ENCODE assay signal across 8 cellular contexts in the genomic region with DNA sequence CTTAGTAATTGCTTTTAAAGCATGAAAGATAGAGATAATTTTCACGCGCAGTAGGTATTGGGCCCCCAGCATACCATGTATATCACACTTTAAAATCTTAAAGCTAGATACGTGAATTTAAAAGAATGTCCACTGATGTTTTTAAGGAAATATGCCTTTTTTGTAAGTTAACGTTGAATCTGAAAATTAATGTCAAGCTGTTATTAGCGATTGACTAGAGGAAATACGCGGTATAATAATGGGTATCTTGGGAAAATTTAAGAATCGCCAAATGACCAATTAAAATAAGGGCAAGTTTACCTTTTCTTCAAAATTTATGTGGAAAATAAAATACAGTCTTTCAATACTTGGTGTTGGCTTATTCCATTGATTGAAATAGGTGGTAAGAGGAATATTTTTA. TPM values are rescaled to one million over a fixed set of nuclear protein-coding genes. Genes with fewer than 3 reads are reported as not detected.
DNase-seq lines count a peak whose midpoint lies in the region; ATAC-seq and TF ChIP-seq lines count a peak whose summit lies in the region.

No MANE protein-coding gene starts in this region.

- H3K27me3 ChIP-seq in cardiac muscle cell = no peaks in the 10 kb centered on the region
- no peaks in the 10 kb centered on the region for H3K27me3 ChIP-seq in upper lobe of right lung

- WGBS in mesodermal cell (ENCODE audit: insufficient coverage in 2 of 2), 2 experiments = 100% methylated on average over 1 to 2 of the region's 8 CpGs

- H3K4me1 ChIP-seq in cardiac muscle cell (ENCODE audit: low read depth) (peaks cover 34% of the 10 kb centered on the region), mesodermal cell (ENCODE audit: control insufficient read depth, insufficient read depth, low read length, poor library complexity, severe bottlenecking) (peaks cover under 1% of the 10 kb centered on the region), upper lobe of right lung (peaks cover 56% of the 10 kb centered on the region)

- DNase-seq in cardiac muscle cell (ENCODE audit: low read depth in 1 of 2, low spot score in 1 of 2) (no peak), cardiac septum (ENCODE audit: low spot score) (no peak), MCF 10A (ENCODE audit: unreplicated experiment) (no peak), upper lobe of right lung (no peak), GF-D8 (lab: John Stamatoyannopoulos, UW) (no peak), omental fat pad (ENCODE audit: low spot score) (no peak), sciatic nerve (ENCODE audit: low spot score) (no peak)

- H3K4me1 Mint-ChIP-seq in MCF 10A (ENCODE audit: insufficient read depth, unreplicated experiment) = peaks cover 15% of the 10 kb centered on the region

- H3K9me3 ChIP-seq in cardiac muscle cell (ENCODE audit: low read depth) (no peaks in the 10 kb centered on the region), mesodermal cell (ENCODE audit: control insufficient read depth, low read length) (no peaks in the 10 kb centered on the region), upper lobe of right lung (no peaks in the 10 kb centered on the region)

- POLR2A ChIA-PET in MCF 10A (lab: Yijun Ruan, JAX) = interaction anchor here (0.6 to 19.2 kb wide), 9 partner anchors 8 to 80 kb away, joined by 3 to 1025 read pairs (median 52); partner anchors contain the start of gene CHD2

- CTCF ChIA-PET in MCF 10A (lab: Yijun Ruan, JAX) = interaction anchor here (0.7 to 1.4 kb wide), 3 partner anchors 14 to 74 kb away, joined by 3 to 5 read pairs (median 4); no protein-coding TSS in a partner anchor

- no TSS peak for BruUV-seq in MCF 10A (replicated peaks; lab: Mats Ljungman, UMichigan)

- H3K4me3 ChIP-seq in cardiac muscle cell (peak overlapping the region; percentile 85), mesodermal cell (ENCODE audit: extremely low read depth, insufficient read depth, low read length, poor library complexity, severe bottlenecking) (peak overlapping the region; percentile 6), upper lobe of right lung (peak overlapping the region; percentile 67)

- peaks cover 48% of the 10 kb centered on the region for H3K36me3 ChIP-seq in cardiac muscle cell
- peaks cover 49% of the 10 kb centered on the region for H3K36me3 ChIP-seq in mesodermal cell (ENCODE audit: control insufficient read depth, insufficient read depth, low read length)
- peaks cover 61% of the 10 kb centered on the region for H3K36me3 ChIP-seq in upper lobe of right lung

- ATAC-seq in upper lobe of right lung (no peak), omental fat pad (ENCODE audit: low FRiP score) (no peak), sciatic nerve (no peak)

- H3K27me3 Mint-ChIP-seq in MCF 10A (ENCODE audit: insufficient read depth, unreplicated experiment) = no peaks in the 10 kb centered on the region

- no peak for TF ChIP-seq CTCF in cardiac muscle cell (IDR thresholded peaks at IDR 0.05; ENCODE audit: low read depth, low read length)
- no peak for TF ChIP-seq CTCF in MCF 10A (IDR thresholded peaks at IDR 0.05; ENCODE audit: unreplicated experiment)
- no peak for TF ChIP-seq CTCF in upper lobe of right lung (IDR thresholded peaks at IDR 0.05)
- no peak for TF ChIP-seq CTCF in omental fat pad (IDR thresholded peaks at IDR 0.05)

- no peak overlapping the region for H3K27ac ChIP-seq in cardiac muscle cell
- peak overlapping the region; percentile 3 for H3K27ac ChIP-seq in mesodermal cell (ENCODE audit: low read depth, low read length, severe bottlenecking)
- peak overlapping the region; percentile 99 for H3K27ac ChIP-seq in upper lobe of right lung

- peak overlapping the region; percentile 98 for H3K27ac Mint-ChIP-seq in MCF 10A (ENCODE audit: low read depth, unreplicated experiment)

- H3K9me3 Mint-ChIP-seq in MCF 10A (ENCODE audit: unreplicated experiment) = no peaks in the 10 kb centered on the region

- H3K4me3 Mint-ChIP-seq in MCF 10A (ENCODE audit: unreplicated experiment) = peak overlapping the region; percentile 87

- intact Hi-C loops in cardiac septum (cut with DNase I) (loop anchor here (1.0 kb wide), 1 partner anchor 13 kb away; the partner anchor contains the start of gene CHD2), MCF 10A (cut with micrococcal nuclease) (loop anchor here (2.0 kb wide), 1 partner anchor 18 kb away; no protein-coding TSS in a partner anchor), upper lobe of right lung (cut with DNase I) (no loop called here), sciatic nerve (cut with DNase I) (no loop called here)

- peaks cover 92% of the 10 kb centered on the region for H3K36me3 Mint-ChIP-seq in MCF 10A (ENCODE audit: insufficient read depth, unreplicated experiment)

RNA-seq across cellular contexts. Expression of gene CHD2, which starts 13.3 kb away (rescaled TPM):
- total RNA-seq in cardiac muscle cell = 49.5 and 118 TPM in 2 replicates
- polyA plus RNA-seq in cardiac muscle cell = 60.8 and 90.6 TPM in 2 replicates
- total RNA-seq in cardiac septum = 59.5 TPM
- 129 and 148 TPM in 2 replicates for total RNA-seq in MCF 10A (2022)
- polyA plus RNA-seq in mesodermal cell (2013, experiment 1 of 2) = 45.4 TPM
- polyA plus RNA-seq in mesodermal cell (2013, experiment 2 of 2) = 37.3 TPM
- total RNA-seq in upper lobe of right lung = 161 TPM
- total RNA-seq in omental fat pad = 100 to 1,000 TPM in 3 of 4 donors, 10 to 100 TPM in 1; 77.7 to 140 (median 134) TPM
- total RNA-seq in sciatic nerve = 167 TPM

Comparison
In these comparisons a context has a peak if more than half of its experiments do, and no peak if none do; other contexts are left out.
1. H3K4me3 ChIP-seq: peak in every context shown above with its lines; median percentile 85 in cardiac muscle cell; 67 in upper lobe of right lung; 6 in mesodermal cell.
2. intact Hi-C loops: an anchor here in cardiac septum (1.0 kb wide) and MCF 10A (2.0 kb wide); none called in upper lobe of right lung and sciatic nerve.